In the genomic region with DNA sequence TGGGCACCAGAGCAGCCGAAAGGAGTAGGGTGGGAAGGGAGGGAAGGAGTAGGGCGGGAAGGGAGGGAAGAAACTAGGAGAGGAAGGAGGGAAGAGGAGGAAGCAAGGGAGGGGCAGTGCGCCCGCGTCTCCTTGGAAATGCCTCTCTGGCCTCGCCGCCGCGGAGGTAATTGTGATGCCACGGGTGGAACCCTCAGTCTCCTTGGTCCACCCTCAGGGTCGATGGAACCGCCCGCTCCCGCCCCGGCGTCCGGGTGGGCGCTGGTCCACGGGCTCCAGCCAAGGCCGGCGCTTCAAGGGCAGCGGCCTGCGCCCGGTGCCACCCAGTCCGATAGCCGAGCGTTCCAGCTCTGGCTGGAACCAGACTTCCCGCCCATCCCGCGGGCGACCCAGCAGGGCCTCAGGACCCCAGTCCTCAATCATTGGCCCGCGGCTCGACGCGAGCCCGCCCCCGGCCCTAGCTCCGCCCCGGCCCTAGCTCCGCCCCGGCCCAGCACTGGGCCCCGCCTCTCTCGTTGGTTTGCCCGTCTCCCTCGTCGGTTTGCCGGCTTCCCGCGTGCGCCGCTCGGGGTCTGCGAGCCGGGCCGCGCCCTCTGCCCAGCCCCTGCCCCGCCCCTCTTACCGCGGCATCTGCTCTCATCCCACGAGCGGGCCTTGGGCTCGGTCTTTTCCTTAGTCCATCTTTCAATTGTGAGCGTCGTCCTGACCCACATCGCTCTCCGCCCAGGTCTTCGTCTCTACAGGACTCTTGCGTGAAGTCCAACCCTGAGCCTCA, we compare ENCODE assay signal across 1 cellular context.
TF ChIP-seq lines count a peak whose summit lies in the region.

No MANE protein-coding gene starts in this region.

TF ChIP-seq in HepG2, 621 proteins besides CTCF, POLR2A, EP300 and RAD21 (continues in another document):
- peak; percentile 53; the same call in 1 of the 2 replicates for TF ChIP-seq ZNF33B (CRISPR knock-in tag; IDR thresholded peaks at IDR 0.05)
- TF ChIP-seq, protein P1, sequence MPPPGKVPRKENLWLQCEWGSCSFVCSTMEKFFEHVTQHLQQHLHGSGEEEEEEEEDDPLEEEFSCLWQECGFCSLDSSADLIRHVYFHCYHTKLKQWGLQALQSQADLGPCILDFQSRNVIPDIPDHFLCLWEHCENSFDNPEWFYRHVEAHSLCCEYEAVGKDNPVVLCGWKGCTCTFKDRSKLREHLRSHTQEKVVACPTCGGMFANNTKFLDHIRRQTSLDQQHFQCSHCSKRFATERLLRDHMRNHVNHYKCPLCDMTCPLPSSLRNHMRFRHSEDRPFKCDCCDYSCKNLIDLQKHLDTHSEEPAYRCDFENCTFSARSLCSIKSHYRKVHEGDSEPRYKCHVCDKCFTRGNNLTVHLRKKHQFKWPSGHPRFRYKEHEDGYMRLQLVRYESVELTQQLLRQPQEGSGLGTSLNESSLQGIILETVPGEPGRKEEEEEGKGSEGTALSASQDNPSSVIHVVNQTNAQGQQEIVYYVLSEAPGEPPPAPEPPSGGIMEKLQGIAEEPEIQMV (CRISPR knock-in tag; IDR thresholded peaks at IDR 0.05; ENCODE audit: low read depth) = peak; percentile 27; the same call in 1 of the 2 replicates
- no peak for TF ChIP-seq WIZ (CRISPR knock-in tag; IDR thresholded peaks at IDR 0.05)
- peak; percentile 49; the same call in 1 of the 2 replicates for TF ChIP-seq ZBTB7A (CRISPR knock-in tag; IDR thresholded peaks at IDR 0.05)
- no peak for TF ChIP-seq GZF1 (CRISPR knock-in tag; IDR thresholded peaks at IDR 0.05)
- TF ChIP-seq KMT2B (CRISPR knock-in tag; IDR thresholded peaks at IDR 0.05) = peak; percentile 33; the same call in 1 of the 2 replicates
- TF ChIP-seq ZNF337 (CRISPR knock-in tag; IDR thresholded peaks at IDR 0.05; ENCODE audit: borderline replicate concordance, low read depth) = no peak
- TF ChIP-seq SRSF1 (optimal IDR thresholded peaks at IDR 0.05; ENCODE audit: low read depth, low read length) = peak; percentile 47
- no peak for TF ChIP-seq ZNF33A (CRISPR knock-in tag; IDR thresholded peaks at IDR 0.05; ENCODE audit: borderline replicate concordance)
- TF ChIP-seq MAF1 (CRISPR knock-in tag; IDR thresholded peaks at IDR 0.05; ENCODE audit: borderline replicate concordance) = no peak
- no peak for TF ChIP-seq FOXA1 (IDR thresholded peaks at IDR 0.05)
- 0 out of 2 replicates have a peak, but pooled peaks have one; percentile 6 for TF ChIP-seq FOXA1 (CRISPR knock-in tag; IDR thresholded peaks at IDR 0.05)
- no peak for TF ChIP-seq PRPF4 (IDR thresholded peaks at IDR 0.05; ENCODE audit: low read depth, low read length, poor library complexity, severe bottlenecking)
- TF ChIP-seq ZNF44 (CRISPR knock-in tag; IDR thresholded peaks at IDR 0.05) = no peak
- TF ChIP-seq SIN3A (IDR thresholded peaks at IDR 0.05; ENCODE audit: borderline replicate concordance, low read depth, low read length) = peak; percentile 49; the same call in 1 of the 2 replicates
- TF ChIP-seq POLR2AphosphoS5 (IDR thresholded peaks at IDR 0.05; ENCODE audit: low read depth, low read length) = peak; percentile 90
- TF ChIP-seq EZH2 (conservative IDR thresholded peaks at IDR 0.05; ENCODE audit: low read depth, low read length) = no peak
- no peak for TF ChIP-seq CHD4 (IDR thresholded peaks at IDR 0.05; ENCODE audit: borderline replicate concordance, low read length)
- TF ChIP-seq HNRNPL (IDR thresholded peaks at IDR 0.05; ENCODE audit: low read depth, low read length) = peak; percentile 89
- no peak; the same call in 1 of the 2 replicates for TF ChIP-seq EED (CRISPR knock-in tag; IDR thresholded peaks at IDR 0.05)
- 0 out of 2 replicates have a peak, but pooled peaks have one; percentile 49 for TF ChIP-seq ZNF335 (CRISPR knock-in tag; IDR thresholded peaks at IDR 0.05)
- no peak; the same call in 1 of the 2 replicates for TF ChIP-seq ETV6 (CRISPR knock-in tag; conservative IDR thresholded peaks at IDR 0.05)
- peak; percentile 63; the same call in 1 of the 2 replicates for TF ChIP-seq ZNF616 (CRISPR knock-in tag; IDR thresholded peaks at IDR 0.05; ENCODE audit: low read depth)
- TF ChIP-seq, protein P2, sequence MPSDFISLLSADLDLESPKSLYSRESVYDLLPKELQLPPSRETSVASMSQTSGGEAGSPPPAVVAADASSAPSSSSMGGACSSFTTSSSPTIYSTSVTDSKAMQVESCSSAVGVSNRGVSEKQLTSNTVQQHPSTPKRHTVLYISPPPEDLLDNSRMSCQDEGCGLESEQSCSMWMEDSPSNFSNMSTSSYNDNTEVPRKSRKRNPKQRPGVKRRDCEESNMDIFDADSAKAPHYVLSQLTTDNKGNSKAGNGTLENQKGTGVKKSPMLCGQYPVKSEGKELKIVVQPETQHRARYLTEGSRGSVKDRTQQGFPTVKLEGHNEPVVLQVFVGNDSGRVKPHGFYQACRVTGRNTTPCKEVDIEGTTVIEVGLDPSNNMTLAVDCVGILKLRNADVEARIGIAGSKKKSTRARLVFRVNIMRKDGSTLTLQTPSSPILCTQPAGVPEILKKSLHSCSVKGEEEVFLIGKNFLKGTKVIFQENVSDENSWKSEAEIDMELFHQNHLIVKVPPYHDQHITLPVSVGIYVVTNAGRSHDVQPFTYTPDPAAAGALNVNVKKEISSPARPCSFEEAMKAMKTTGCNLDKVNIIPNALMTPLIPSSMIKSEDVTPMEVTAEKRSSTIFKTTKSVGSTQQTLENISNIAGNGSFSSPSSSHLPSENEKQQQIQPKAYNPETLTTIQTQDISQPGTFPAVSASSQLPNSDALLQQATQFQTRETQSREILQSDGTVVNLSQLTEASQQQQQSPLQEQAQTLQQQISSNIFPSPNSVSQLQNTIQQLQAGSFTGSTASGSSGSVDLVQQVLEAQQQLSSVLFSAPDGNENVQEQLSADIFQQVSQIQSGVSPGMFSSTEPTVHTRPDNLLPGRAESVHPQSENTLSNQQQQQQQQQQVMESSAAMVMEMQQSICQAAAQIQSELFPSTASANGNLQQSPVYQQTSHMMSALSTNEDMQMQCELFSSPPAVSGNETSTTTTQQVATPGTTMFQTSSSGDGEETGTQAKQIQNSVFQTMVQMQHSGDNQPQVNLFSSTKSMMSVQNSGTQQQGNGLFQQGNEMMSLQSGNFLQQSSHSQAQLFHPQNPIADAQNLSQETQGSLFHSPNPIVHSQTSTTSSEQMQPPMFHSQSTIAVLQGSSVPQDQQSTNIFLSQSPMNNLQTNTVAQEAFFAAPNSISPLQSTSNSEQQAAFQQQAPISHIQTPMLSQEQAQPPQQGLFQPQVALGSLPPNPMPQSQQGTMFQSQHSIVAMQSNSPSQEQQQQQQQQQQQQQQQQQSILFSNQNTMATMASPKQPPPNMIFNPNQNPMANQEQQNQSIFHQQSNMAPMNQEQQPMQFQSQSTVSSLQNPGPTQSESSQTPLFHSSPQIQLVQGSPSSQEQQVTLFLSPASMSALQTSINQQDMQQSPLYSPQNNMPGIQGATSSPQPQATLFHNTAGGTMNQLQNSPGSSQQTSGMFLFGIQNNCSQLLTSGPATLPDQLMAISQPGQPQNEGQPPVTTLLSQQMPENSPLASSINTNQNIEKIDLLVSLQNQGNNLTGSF (CRISPR knock-in tag; IDR thresholded peaks at IDR 0.05) = peak; percentile 88
- peak; percentile 74 for TF ChIP-seq THAP11 (CRISPR knock-in tag; IDR thresholded peaks at IDR 0.05)
- TF ChIP-seq, protein P3, sequence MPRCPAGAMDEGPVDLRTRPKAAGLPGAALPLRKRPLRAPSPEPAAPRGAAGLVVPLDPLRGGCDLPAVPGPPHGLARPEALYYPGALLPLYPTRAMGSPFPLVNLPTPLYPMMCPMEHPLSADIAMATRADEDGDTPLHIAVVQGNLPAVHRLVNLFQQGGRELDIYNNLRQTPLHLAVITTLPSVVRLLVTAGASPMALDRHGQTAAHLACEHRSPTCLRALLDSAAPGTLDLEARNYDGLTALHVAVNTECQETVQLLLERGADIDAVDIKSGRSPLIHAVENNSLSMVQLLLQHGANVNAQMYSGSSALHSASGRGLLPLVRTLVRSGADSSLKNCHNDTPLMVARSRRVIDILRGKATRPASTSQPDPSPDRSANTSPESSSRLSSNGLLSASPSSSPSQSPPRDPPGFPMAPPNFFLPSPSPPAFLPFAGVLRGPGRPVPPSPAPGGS (CRISPR knock-in tag; IDR thresholded peaks at IDR 0.05) = peak; percentile 76; the same call in 1 of the 2 replicates
- TF ChIP-seq, protein P4, sequence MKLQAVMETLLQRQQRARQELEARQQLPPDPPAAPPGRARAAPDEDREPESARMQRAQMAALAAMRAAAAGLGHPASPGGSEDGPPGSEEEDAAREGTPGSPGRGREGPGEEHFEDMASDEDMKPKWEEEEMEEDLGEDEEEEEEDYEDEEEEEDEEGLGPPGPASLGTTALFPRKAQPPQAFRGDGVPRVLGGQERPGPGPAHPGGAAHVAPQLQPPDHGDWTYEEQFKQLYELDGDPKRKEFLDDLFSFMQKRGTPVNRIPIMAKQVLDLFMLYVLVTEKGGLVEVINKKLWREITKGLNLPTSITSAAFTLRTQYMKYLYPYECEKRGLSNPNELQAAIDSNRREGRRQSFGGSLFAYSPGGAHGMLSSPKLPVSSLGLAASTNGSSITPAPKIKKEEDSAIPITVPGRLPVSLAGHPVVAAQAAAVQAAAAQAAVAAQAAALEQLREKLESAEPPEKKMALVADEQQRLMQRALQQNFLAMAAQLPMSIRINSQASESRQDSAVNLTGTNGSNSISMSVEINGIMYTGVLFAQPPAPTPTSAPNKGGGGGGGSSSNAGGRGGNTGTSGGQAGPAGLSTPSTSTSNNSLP (IDR thresholded peaks at IDR 0.05; ENCODE audit: low read depth, low read length) = no peak
- TF ChIP-seq, protein P5, sequence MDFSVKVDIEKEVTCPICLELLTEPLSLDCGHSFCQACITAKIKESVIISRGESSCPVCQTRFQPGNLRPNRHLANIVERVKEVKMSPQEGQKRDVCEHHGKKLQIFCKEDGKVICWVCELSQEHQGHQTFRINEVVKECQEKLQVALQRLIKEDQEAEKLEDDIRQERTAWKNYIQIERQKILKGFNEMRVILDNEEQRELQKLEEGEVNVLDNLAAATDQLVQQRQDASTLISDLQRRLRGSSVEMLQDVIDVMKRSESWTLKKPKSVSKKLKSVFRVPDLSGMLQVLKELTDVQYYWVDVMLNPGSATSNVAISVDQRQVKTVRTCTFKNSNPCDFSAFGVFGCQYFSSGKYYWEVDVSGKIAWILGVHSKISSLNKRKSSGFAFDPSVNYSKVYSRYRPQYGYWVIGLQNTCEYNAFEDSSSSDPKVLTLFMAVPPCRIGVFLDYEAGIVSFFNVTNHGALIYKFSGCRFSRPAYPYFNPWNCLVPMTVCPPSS (IDR thresholded peaks at IDR 0.05) = no peak
- peak; percentile 89; the same call in 1 of the 2 replicates for TF ChIP-seq KLF12 (CRISPR knock-in tag; IDR thresholded peaks at IDR 0.05; ENCODE audit: borderline replicate concordance)
- TF ChIP-seq ZNF3 (CRISPR knock-in tag; IDR thresholded peaks at IDR 0.05) = no peak
- TF ChIP-seq, protein P6, sequence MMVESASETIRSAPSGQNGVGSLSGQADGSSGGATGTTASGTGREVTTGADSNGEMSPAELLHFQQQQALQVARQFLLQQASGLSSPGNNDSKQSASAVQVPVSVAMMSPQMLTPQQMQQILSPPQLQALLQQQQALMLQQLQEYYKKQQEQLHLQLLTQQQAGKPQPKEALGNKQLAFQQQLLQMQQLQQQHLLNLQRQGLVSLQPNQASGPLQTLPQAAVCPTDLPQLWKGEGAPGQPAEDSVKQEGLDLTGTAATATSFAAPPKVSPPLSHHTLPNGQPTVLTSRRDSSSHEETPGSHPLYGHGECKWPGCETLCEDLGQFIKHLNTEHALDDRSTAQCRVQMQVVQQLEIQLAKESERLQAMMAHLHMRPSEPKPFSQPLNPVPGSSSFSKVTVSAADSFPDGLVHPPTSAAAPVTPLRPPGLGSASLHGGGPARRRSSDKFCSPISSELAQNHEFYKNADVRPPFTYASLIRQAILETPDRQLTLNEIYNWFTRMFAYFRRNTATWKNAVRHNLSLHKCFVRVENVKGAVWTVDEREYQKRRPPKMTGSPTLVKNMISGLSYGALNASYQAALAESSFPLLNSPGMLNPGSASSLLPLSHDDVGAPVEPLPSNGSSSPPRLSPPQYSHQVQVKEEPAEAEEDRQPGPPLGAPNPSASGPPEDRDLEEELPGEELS (CRISPR knock-in tag; IDR thresholded peaks at IDR 0.05) = peak; percentile 21; the same call in 1 of the 2 replicates
- TF ChIP-seq ZFX (CRISPR knock-in tag; IDR thresholded peaks at IDR 0.05; ENCODE audit: low read depth) = peak; percentile 96
- peak; percentile 54; the same call in 1 of the 2 replicates for TF ChIP-seq RFXAP (CRISPR knock-in tag; IDR thresholded peaks at IDR 0.05; ENCODE audit: borderline replicate concordance)
- TF ChIP-seq, protein P7, sequence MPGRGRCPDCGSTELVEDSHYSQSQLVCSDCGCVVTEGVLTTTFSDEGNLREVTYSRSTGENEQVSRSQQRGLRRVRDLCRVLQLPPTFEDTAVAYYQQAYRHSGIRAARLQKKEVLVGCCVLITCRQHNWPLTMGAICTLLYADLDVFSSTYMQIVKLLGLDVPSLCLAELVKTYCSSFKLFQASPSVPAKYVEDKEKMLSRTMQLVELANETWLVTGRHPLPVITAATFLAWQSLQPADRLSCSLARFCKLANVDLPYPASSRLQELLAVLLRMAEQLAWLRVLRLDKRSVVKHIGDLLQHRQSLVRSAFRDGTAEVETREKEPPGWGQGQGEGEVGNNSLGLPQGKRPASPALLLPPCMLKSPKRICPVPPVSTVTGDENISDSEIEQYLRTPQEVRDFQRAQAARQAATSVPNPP (CRISPR knock-in tag; IDR thresholded peaks at IDR 0.05) = no peak
- TF ChIP-seq, protein P8, sequence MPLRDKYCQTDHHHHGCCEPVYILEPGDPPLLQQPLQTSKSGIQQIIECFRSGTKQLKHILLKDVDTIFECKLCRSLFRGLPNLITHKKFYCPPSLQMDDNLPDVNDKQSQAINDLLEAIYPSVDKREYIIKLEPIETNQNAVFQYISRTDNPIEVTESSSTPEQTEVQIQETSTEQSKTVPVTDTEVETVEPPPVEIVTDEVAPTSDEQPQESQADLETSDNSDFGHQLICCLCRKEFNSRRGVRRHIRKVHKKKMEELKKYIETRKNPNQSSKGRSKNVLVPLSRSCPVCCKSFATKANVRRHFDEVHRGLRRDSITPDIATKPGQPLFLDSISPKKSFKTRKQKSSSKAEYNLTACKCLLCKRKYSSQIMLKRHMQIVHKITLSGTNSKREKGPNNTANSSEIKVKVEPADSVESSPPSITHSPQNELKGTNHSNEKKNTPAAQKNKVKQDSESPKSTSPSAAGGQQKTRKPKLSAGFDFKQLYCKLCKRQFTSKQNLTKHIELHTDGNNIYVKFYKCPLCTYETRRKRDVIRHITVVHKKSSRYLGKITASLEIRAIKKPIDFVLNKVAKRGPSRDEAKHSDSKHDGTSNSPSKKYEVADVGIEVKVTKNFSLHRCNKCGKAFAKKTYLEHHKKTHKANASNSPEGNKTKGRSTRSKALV (CRISPR knock-in tag; IDR thresholded peaks at IDR 0.05) = peak; percentile 51; the same call in 1 of the 2 replicates
- TF ChIP-seq ZNF234 (CRISPR knock-in tag; conservative IDR thresholded peaks at IDR 0.05) = no peak
- peak; percentile 93 for TF ChIP-seq TAF1 (CRISPR knock-in tag; IDR thresholded peaks at IDR 0.05)
- peak; percentile 8; the same call in 1 of the 2 replicates for TF ChIP-seq ELF1 (CRISPR knock-in tag; IDR thresholded peaks at IDR 0.05)
- TF ChIP-seq, protein P9, sequence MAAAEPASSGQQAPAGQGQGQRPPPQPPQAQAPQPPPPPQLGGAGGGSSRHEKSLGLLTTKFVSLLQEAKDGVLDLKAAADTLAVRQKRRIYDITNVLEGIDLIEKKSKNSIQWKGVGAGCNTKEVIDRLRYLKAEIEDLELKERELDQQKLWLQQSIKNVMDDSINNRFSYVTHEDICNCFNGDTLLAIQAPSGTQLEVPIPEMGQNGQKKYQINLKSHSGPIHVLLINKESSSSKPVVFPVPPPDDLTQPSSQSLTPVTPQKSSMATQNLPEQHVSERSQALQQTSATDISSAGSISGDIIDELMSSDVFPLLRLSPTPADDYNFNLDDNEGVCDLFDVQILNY (CRISPR knock-in tag; conservative IDR thresholded peaks at IDR 0.05) = peak; percentile 52; the same call in 1 of the 2 replicates
- no peak for TF ChIP-seq ZNF652 (CRISPR knock-in tag; IDR thresholded peaks at IDR 0.05; ENCODE audit: borderline replicate concordance, low read depth)
- TF ChIP-seq RARG (CRISPR knock-in tag; IDR thresholded peaks at IDR 0.05; ENCODE audit: low read depth) = no peak
